Comparison of ENCODE assay signal across 1 cellular context in genomic region chr17:27531469-27531948, GRCh38.
TF ChIP-seq lines count a peak whose summit lies in the region.

No MANE protein-coding gene starts in this region.

TF ChIP-seq in GM23338, 12 proteins besides CTCF, POLR2A, EP300 and RAD21 (continued from another document):
- TF ChIP-seq ETS1 (IDR thresholded peaks at IDR 0.05) (no peak), NANOG (IDR thresholded peaks at IDR 0.05; ENCODE audit: borderline replicate concordance) (no peak), JUNB (IDR thresholded peaks at IDR 0.05; ENCODE audit: unreplicated experiment) (no peak)
- TF ChIP-seq, protein P1, sequence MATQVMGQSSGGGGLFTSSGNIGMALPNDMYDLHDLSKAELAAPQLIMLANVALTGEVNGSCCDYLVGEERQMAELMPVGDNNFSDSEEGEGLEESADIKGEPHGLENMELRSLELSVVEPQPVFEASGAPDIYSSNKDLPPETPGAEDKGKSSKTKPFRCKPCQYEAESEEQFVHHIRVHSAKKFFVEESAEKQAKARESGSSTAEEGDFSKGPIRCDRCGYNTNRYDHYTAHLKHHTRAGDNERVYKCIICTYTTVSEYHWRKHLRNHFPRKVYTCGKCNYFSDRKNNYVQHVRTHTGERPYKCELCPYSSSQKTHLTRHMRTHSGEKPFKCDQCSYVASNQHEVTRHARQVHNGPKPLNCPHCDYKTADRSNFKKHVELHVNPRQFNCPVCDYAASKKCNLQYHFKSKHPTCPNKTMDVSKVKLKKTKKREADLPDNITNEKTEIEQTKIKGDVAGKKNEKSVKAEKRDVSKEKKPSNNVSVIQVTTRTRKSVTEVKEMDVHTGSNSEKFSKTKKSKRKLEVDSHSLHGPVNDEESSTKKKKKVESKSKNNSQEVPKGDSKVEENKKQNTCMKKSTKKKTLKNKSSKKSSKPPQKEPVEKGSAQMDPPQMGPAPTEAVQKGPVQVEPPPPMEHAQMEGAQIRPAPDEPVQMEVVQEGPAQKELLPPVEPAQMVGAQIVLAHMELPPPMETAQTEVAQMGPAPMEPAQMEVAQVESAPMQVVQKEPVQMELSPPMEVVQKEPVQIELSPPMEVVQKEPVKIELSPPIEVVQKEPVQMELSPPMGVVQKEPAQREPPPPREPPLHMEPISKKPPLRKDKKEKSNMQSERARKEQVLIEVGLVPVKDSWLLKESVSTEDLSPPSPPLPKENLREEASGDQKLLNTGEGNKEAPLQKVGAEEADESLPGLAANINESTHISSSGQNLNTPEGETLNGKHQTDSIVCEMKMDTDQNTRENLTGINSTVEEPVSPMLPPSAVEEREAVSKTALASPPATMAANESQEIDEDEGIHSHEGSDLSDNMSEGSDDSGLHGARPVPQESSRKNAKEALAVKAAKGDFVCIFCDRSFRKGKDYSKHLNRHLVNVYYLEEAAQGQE (IDR thresholded peaks at IDR 0.05; ENCODE audit: unreplicated experiment): no peak
